Comparison of ENCODE assay signal across 8 cellular contexts in genomic region chr10:112953075-112953501, GRCh38. TPM values are rescaled to one million over a fixed set of nuclear protein-coding genes. Genes with fewer than 3 reads are reported as not detected.
DNase-seq lines count a peak whose midpoint lies in the region; ATAC-seq, FAIRE-seq and TF ChIP-seq lines count a peak whose summit lies in the region.

No MANE protein-coding gene starts in this region.

- H3K4me1 ChIP-seq in kidney (ENCODE audit: control insufficient read depth in 1 of 2, insufficient read depth in 1 of 2, low read depth in 1 of 2, low read length in 2 of 2) (peaks cover 18 to 29% of the 10 kb centered on the region in 2 donors), smooth muscle cell (ENCODE audit: low read depth) (peaks cover 57% of the 10 kb centered on the region)

- H3K4me3 ChIP-seq in HFF-Myc (replicated peaks; ENCODE audit: low read depth, low read length) = peak overlapping the region; percentile 80
- H3K4me3 ChIP-seq in astrocyte of the spinal cord (ENCODE audit: low read depth, low read length) = peak overlapping the region; percentile 87
- peak overlapping the region; percentile 62 to 92 for H3K4me3 ChIP-seq in kidney (ENCODE audit: low read length in 2 of 2)
- H3K4me3 ChIP-seq in smooth muscle cell = peak overlapping the region; percentile 69

- H3K9me3 ChIP-seq in kidney (ENCODE audit: control insufficient read depth in 1 of 2, low read length in 2 of 2) (no peaks in the 10 kb centered on the region), smooth muscle cell (replicated peaks; ENCODE audit: low read depth) (no peaks in the 10 kb centered on the region)

- no peaks in the 10 kb centered on the region for H3K36me3 ChIP-seq in kidney (ENCODE audit: control insufficient read depth in 1 of 2, insufficient read depth in 2 of 2, low read length in 2 of 2)
- no peaks in the 10 kb centered on the region for H3K36me3 ChIP-seq in smooth muscle cell (ENCODE audit: low read depth)

- TF ChIP-seq POLR2A in GM18505 (IDR thresholded peaks at IDR 0.05; ENCODE audit: borderline replicate concordance, extremely low read depth, insufficient read depth, insufficient read length) = no peak

- whole genome bisulfite sequencing in smooth muscle cell (ENCODE audit: low lambda C conversion rate) = 2% methylated on average over 19 of the region's 19 CpGs

- intact Hi-C loops in kidney (cut with DNase I) = no loop called here

- no peaks in the 10 kb centered on the region for H3K27me3 ChIP-seq in smooth muscle cell (ENCODE audit: low read depth)

- no peak overlapping the region for H2AFZ ChIP-seq in smooth muscle cell (ENCODE audit: low read depth)

- peaks cover 24% of the 10 kb centered on the region for H3F3A ChIP-seq in smooth muscle cell (ENCODE audit: low read depth)

- H3K79me2 ChIP-seq in smooth muscle cell (ENCODE audit: low read depth) = peaks cover 69% of the 10 kb centered on the region

- peaks cover 16% of the 10 kb centered on the region for H4K20me1 ChIP-seq in smooth muscle cell (ENCODE audit: low read depth)

- TF ChIP-seq CTCF in HFF-Myc (IDR thresholded peaks at IDR 0.05; ENCODE audit: low read depth, low read length, missing control alignments) = no peak
- TF ChIP-seq CTCF in astrocyte of the spinal cord (IDR thresholded peaks at IDR 0.05; ENCODE audit: low read depth, low read length) = no peak
- TF ChIP-seq CTCF in kidney (IDR thresholded peaks at IDR 0.05; ENCODE audit: borderline replicate concordance, extremely low read depth, insufficient read depth) = peak; percentile 6
- no peak for TF ChIP-seq CTCF in smooth muscle cell (IDR thresholded peaks at IDR 0.05; ENCODE audit: borderline replicate concordance, insufficient read depth, poor library complexity, severe bottlenecking)

- ATAC-seq in GM18505 (IDR thresholded peaks at IDR 0.05; ENCODE audit: unreplicated experiment) = no peak

- in situ Hi-C loops in astrocyte of the spinal cord (cut with HindIII; ENCODE audit: low sequenced_read_pairs) = no loop called here

- H3K4me2 ChIP-seq in smooth muscle cell = peak overlapping the region; percentile 98

- no peak for FAIRE-seq in kidney (lab: Jason Lieb, UNC)

- peak overlapping the region in 1 of 2 donors; percentile 93 for H3K9ac ChIP-seq in kidney (ENCODE audit: low read length in 2 of 2)
- H3K9ac ChIP-seq in smooth muscle cell (ENCODE audit: low read depth) = peak overlapping the region; percentile 88

- H3K27ac ChIP-seq in kidney (ENCODE audit: low read depth in 2 of 2, low read length in 2 of 2) = peak overlapping the region; percentile 92
- H3K27ac ChIP-seq in smooth muscle cell (ENCODE audit: low read depth) = peak overlapping the region; percentile 83

- no peak for DNase-seq in HFF-Myc (ENCODE audit: extremely low read depth, low read depth)
- peak; percentile 50 for DNase-seq in astrocyte of the spinal cord (ENCODE audit: low read depth, low spot score)
- DNase-seq in kidney = peak; percentile 83
- no peak for DNase-seq in smooth muscle cell (lab: John Stamatoyannopoulos, UW; ENCODE audit: unreplicated experiment)
- DNase-seq in A172 (ENCODE audit: low spot score) = no peak
- no peak for DNase-seq in NCI-H1930 (lab: John Stamatoyannopoulos, UW)
- no peak for DNase-seq in NCI-H748 treated with DMSO at 0.1 percent for 48 hours (lab: John Stamatoyannopoulos, UW)

RNA-seq across cellular contexts. Expression of gene TCF7L2, which starts 3.0 kb away (rescaled TPM):
- total RNA-seq in kidney (32.4 TPM), smooth muscle cell (9.1 and 14.6 TPM in 2 replicates)
- polyA plus RNA-seq in kidney (ENCODE audit: insufficient read depth, low read depth, low replicate concordance) (6.5 TPM), smooth muscle cell (17.7 and 21.6 TPM in 2 replicates)
- total RNA-seq in A172 (2014; rRNA removed; shearing (Covaris generic)) = 3.0 TPM in 2 replicates

Comparison
In these comparisons a context has a peak if more than half of its experiments do, and no peak if none do; other contexts are left out.
1. DNase-seq: peak in astrocyte of the spinal cord (single experiment) and kidney (single experiment); none in HFF-Myc (single experiment), smooth muscle cell (single experiment), A172 (single experiment), NCI-H1930 (0 of 2) and NCI-H748 treated with DMSO at 0.1 percent for 48 hours (single experiment).
2. Peak in every context shown above with its lines, with median percentiles within 50 percentile points of each other: H3K4me3 ChIP-seq.